ENCODE assay signal across 17 cellular contexts in the genomic region with DNA sequence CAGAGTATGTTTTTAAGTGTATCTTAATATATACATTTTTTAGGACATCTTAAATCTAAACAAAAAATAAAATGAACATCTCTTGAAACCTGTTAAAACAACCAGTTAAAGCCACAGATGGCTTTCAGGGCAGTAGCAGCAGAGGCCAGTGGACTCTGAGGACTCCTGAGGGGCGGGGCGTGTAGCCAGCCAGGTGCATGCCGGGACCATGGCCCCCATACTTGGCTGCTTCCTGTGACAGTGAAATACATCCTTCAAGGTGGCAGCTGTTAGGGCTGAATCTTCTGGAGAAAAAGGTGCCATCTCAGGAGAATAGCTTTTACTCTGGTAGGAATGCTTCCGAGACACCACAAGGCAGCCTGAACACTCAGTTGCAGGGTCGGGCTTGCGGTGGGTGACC. TPM values are rescaled to one million over a fixed set of nuclear protein-coding genes. Genes with fewer than 3 reads are reported as not detected.
DNase-seq lines count a peak whose midpoint lies in the region; ATAC-seq, FAIRE-seq and TF ChIP-seq lines count a peak whose summit lies in the region.
"Had no signal": no experiment of that assay in that cellular context is flagged by ENCODE, and none has a peak within 500 bp of the region (broad histone marks: within the 10 kb centered on the region; RNA-seq: fewer than 3 reads in every experiment).

No MANE protein-coding gene starts in this region.

- TF ChIP-seq CTCF in right lobe of liver (IDR thresholded peaks at IDR 0.05) (no peak), HepG2 (CRISPR knock-in tag; IDR thresholded peaks at IDR 0.05) (no peak), chondrocyte (IDR thresholded peaks at IDR 0.05) (no peak), progenitor cell of endocrine pancreas (IDR thresholded peaks at IDR 0.05; ENCODE audit: unreplicated experiment) (no peak)

- H3K27me3 Mint-ChIP-seq in chondrocyte (ENCODE audit: low read depth) (peaks cover 12% of the 10 kb centered on the region), progenitor cell of endocrine pancreas (no peaks in the 10 kb centered on the region)

- H3K9me3 ChIP-seq in right lobe of liver (no peaks in the 10 kb centered on the region), HepG2 (ENCODE audit: low read length) (no peaks in the 10 kb centered on the region)
- H3K9me3 ChIP-seq: BLaER1 had no signal

- H3K4me1 ChIP-seq in right lobe of liver: peaks cover 0 to 31% (median 14%) of the 10 kb centered on the region in 4 donors
- peaks cover 13% of the 10 kb centered on the region for H3K4me1 ChIP-seq in HepG2 (ENCODE audit: insufficient read depth, low read length)
- H3K4me1 ChIP-seq: BLaER1 had no signal

- no peaks in the 10 kb centered on the region for H4K20me1 ChIP-seq in HepG2 (ENCODE audit: insufficient read depth, low read length)
- H4K20me1 ChIP-seq: BLaER1 had no signal

- H3K79me2 ChIP-seq in HepG2 (ENCODE audit: insufficient read depth, low read length): peaks cover 3% of the 10 kb centered on the region

- no peak for TF ChIP-seq POLR2A in right lobe of liver (IDR thresholded peaks at IDR 0.05)
- no peak for TF ChIP-seq POLR2A in HepG2 (IDR thresholded peaks at IDR 0.05; ENCODE audit: insufficient read depth in 1 of 2, low read depth in 2 of 2, low read length in 2 of 2)

- H3K36me3 Mint-ChIP-seq in chondrocyte (ENCODE audit: low read depth) (peaks cover 18% of the 10 kb centered on the region), progenitor cell of endocrine pancreas (ENCODE audit: insufficient read depth) (peaks cover 40% of the 10 kb centered on the region)
- H3K36me3 Mint-ChIP-seq: CD4-positive, CD25-positive, alpha-beta regulatory T cell had no signal

- no peak overlapping the region for H3K4me2 ChIP-seq in HepG2 (ENCODE audit: low read depth, low read length)
- H3K4me2 ChIP-seq: BLaER1 had no signal

- in situ Hi-C loops in HepG2 (cut with HindIII; ENCODE audit: extremely low pct_ligation_motif_present, low pct_unique_long_range_greater_than_20kb): no loop called here

- ATAC-seq in right lobe of liver (peak; percentile 57 to 66 (median 60)), HepG2 (no peak)

- H3K4me3 ChIP-seq in right lobe of liver (no peak overlapping the region), HepG2 (replicated peaks in 1 of 3; ENCODE audit: insufficient read depth in 1 of 3, low read depth in 2 of 3, low read length in 3 of 3) (no peak overlapping the region)
- H3K4me3 ChIP-seq: BLaER1 had no signal

- TF ChIP-seq EP300 in HepG2 (IDR thresholded peaks at IDR 0.05; ENCODE audit: low read depth in 2 of 2, low read length in 2 of 2) (no peak), HepG2 (CRISPR knock-in tag; IDR thresholded peaks at IDR 0.05; ENCODE audit: borderline replicate concordance) (no peak)

- POLR2A ChIA-PET in HepG2 (lab: Yijun Ruan, JAX): interaction anchor here (1.4 kb wide), 1 partner anchor 93 kb away, joined by 3 read pairs; no protein-coding TSS in a partner anchor

- no peak for FAIRE-seq in HepG2 (lab: Jason Lieb, UNC)
- FAIRE-seq: GM12891, HTR-8/SVneo had no signal

- no peak overlapping the region for H2AFZ ChIP-seq in HepG2 (ENCODE audit: low read length)

- DNase-seq in right lobe of liver (no peak), HepG2 (ENCODE audit: low spot score) (no peak), chondrocyte (ENCODE audit: low spot score) (no peak), progenitor cell of endocrine pancreas (ENCODE audit: low spot score, unreplicated experiment) (no peak), nucleus accumbens (lab: John Stamatoyannopoulos, UW) (no peak), GM03348 (ENCODE audit: low spot score) (no peak), NCI-H2227 treated with DMSO at 0.1 percent for 48 hours (lab: John Stamatoyannopoulos, UW) (no peak), NCI-H2196 (lab: John Stamatoyannopoulos, UW; ENCODE audit: unreplicated experiment) (no peak)
- DNase-seq: 8988T; AML-193; CD4-positive, CD25-positive, alpha-beta regulatory T cell; DMS 273 treated with DMSO at 0.1 percent for 48 hours; HCEC 1CT; HFFc6 had no signal

- H3K9ac ChIP-seq in HepG2 (ENCODE audit: insufficient read depth, low read depth, low read length): no peak overlapping the region
- H3K9ac ChIP-seq: BLaER1 had no signal

- H3K4me3 Mint-ChIP-seq in chondrocyte (ENCODE audit: unreplicated experiment) (no peak overlapping the region), progenitor cell of endocrine pancreas (ENCODE audit: low read depth) (no peak overlapping the region)
- H3K4me3 Mint-ChIP-seq: CD4-positive, CD25-positive, alpha-beta regulatory T cell; HFFc6 had no signal

- peaks cover 12% of the 10 kb centered on the region for H3K4me1 Mint-ChIP-seq in chondrocyte (ENCODE audit: low read depth)
- peaks cover 9% of the 10 kb centered on the region for H3K4me1 Mint-ChIP-seq in progenitor cell of endocrine pancreas (ENCODE audit: low read depth)

- H3K9me3 Mint-ChIP-seq in chondrocyte (ENCODE audit: low read depth) (no peaks in the 10 kb centered on the region), progenitor cell of endocrine pancreas (ENCODE audit: low read depth) (no peaks in the 10 kb centered on the region)

- WGBS in right lobe of liver (ENCODE audit: insufficient coverage, low coverage, low lambda C conversion rate, missing lambda C conversion rate): 63% methylated on average over 6 of the region's 6 CpGs
- WGBS in HepG2 (ENCODE audit: low lambda C conversion rate): 99% methylated on average over 6 of the region's 6 CpGs

- H3K27ac Mint-ChIP-seq in chondrocyte (ENCODE audit: unreplicated experiment): peak overlapping the region; percentile 29
- peak overlapping the region; percentile 93 for H3K27ac Mint-ChIP-seq in progenitor cell of endocrine pancreas
- H3K27ac Mint-ChIP-seq: CD4-positive, CD25-positive, alpha-beta regulatory T cell; HFFc6 had no signal

- H3K27me3 ChIP-seq in right lobe of liver (no peaks in the 10 kb centered on the region), HepG2 (ENCODE audit: control insufficient read depth in 1 of 2, insufficient read depth in 2 of 2, low read length in 2 of 2) (no peaks in the 10 kb centered on the region)
- H3K27me3 ChIP-seq: BLaER1 had no signal

- H3K36me3 ChIP-seq in right lobe of liver (peaks cover 0 to 31% (median 10%) of the 10 kb centered on the region in 4 donors), HepG2 (replicated peaks in 1 of 2; ENCODE audit: control insufficient read depth in 1 of 2, insufficient read depth in 2 of 2, low read length in 2 of 2) (peaks cover 18 to 39% of the 10 kb centered on the region in 2 experiments)
- H3K36me3 ChIP-seq: BLaER1 had no signal

- CTCF ChIA-PET in HepG2 (lab: Yijun Ruan, JAX; ENCODE audit: low intra/inter-chr PET ratio, low total read pairs): no interaction called here

- H3K27ac ChIP-seq in right lobe of liver: peak overlapping the region; percentile 2 to 48 (median 5)
- H3K27ac ChIP-seq in HepG2 (ENCODE audit: extremely low read length, insufficient read depth, low read length): no peak overlapping the region
- H3K27ac ChIP-seq: BLaER1 had no signal

- BruUV-seq in HepG2 (replicated peaks; lab: Mats Ljungman, UMichigan): no TSS peak

- intact Hi-C loops in right lobe of liver (cut with DNase I) (no loop called here), HepG2 (cut with micrococcal nuclease; ENCODE audit: unreplicated experiment) (no loop called here)

- no peak for TF ChIP-seq RAD21 in HepG2 (CRISPR knock-in tag; IDR thresholded peaks at IDR 0.05)

TF ChIP-seq in HepG2, 621 proteins besides CTCF, POLR2A, EP300 and RAD21 (continues in another document):
- TF ChIP-seq KDM6A (CRISPR knock-in tag; IDR thresholded peaks at IDR 0.05; ENCODE audit: low read depth) (no peak), NFE2 (CRISPR knock-in tag; IDR thresholded peaks at IDR 0.05) (no peak), ZMAT3 (CRISPR knock-in tag; conservative IDR thresholded peaks at IDR 0.05) (no peak), MTERF4 (CRISPR knock-in tag; IDR thresholded peaks at IDR 0.05) (no peak), ISL2 (CRISPR knock-in tag; IDR thresholded peaks at IDR 0.05) (no peak)

RNA-seq across cellular contexts. Expression of gene RHOU, which starts 9.6 kb away (rescaled TPM):
- total RNA-seq in right lobe of liver (10 to 100 TPM; 16.6 to 22.2 (median 19.6) TPM), HepG2 (2016; rRNA removed; fragmentation: Illumina TruSeq; extraction: Trizol) (18.5 and 23.6 TPM in 2 replicates), chondrocyte (3.8 to 6.0 TPM (median 5.9 TPM) in 3 replicates), progenitor cell of endocrine pancreas (54.4 and 56.3 TPM in 2 replicates)
- total RNA-seq in HepG2 (2016; cell fraction: cytosol; rRNA removed; fragmentation: Illumina TruSeq; extraction: Trizol; ENCODE audit: low read depth): 3.3 and 4.3 TPM in 2 replicates
- 19.1 and 24.0 TPM in 2 replicates for total RNA-seq in HepG2 (2016; cell fraction: insoluble cytoplasmic fraction; rRNA removed; fragmentation: Illumina TruSeq; extraction: Trizol)
- total RNA-seq in HepG2 (2016; cell fraction: membrane; rRNA removed; fragmentation: Illumina TruSeq; extraction: Trizol): 14.7 and 15.0 TPM in 2 replicates
- 12.1 and 12.4 TPM in 2 replicates for total RNA-seq in HepG2 (2016; cell fraction: nucleus; rRNA removed; fragmentation: Illumina TruSeq; extraction: Trizol)
- polyA plus RNA-seq in HepG2 (2011; rRNA removed): 11.9 and 14.7 TPM in 2 replicates
- 8.3 and 12.2 TPM in 2 replicates for polyA plus RNA-seq in HepG2 (2011; cell fraction: cytosol; rRNA removed)
- 6.9 and 11.2 TPM in 2 replicates for polyA plus RNA-seq in HepG2 (2011; cell fraction: nucleus; rRNA removed)
- polyA plus RNA-seq in HepG2 (2012): 22.4 and 26.2 TPM in 2 replicates
- 2.4 and 3.1 TPM in 2 replicates for polyA plus RNA-seq in HepG2 (2016; cell fraction: cytosol; fragmentation: Illumina TruSeq; extraction: Trizol; ENCODE audit: low read depth)
- polyA plus RNA-seq in HepG2 (2016; cell fraction: insoluble cytoplasmic fraction; fragmentation: Illumina TruSeq; extraction: Trizol; ENCODE audit: low read depth): 29.9 and 30.8 TPM in 2 replicates
- polyA plus RNA-seq in HepG2 (2016; cell fraction: membrane; fragmentation: Illumina TruSeq; extraction: Trizol; ENCODE audit: low read depth): 9.4 and 10.5 TPM in 2 replicates
- 22.5 and 23.1 TPM in 2 replicates for polyA plus RNA-seq in HepG2 (2016; cell fraction: nucleus; fragmentation: Illumina TruSeq; extraction: Trizol; ENCODE audit: insufficient read depth, low read depth)
- polyA minus RNA-seq in HepG2 (2011; rRNA and poly(A)+ RNA removed; ENCODE audit: low replicate concordance): 2.0 and 14.2 TPM in 2 replicates
- 15.8 and 19.7 TPM in 2 replicates for polyA minus RNA-seq in HepG2 (2011; cell fraction: cytosol; rRNA and poly(A)+ RNA removed)
- polyA minus RNA-seq in HepG2 (2011; cell fraction: nucleus; rRNA and poly(A)+ RNA removed): 5.9 and 12.1 TPM in 2 replicates
